6 cellular contexts compared by ENCODE assay signal in the genomic region with DNA sequence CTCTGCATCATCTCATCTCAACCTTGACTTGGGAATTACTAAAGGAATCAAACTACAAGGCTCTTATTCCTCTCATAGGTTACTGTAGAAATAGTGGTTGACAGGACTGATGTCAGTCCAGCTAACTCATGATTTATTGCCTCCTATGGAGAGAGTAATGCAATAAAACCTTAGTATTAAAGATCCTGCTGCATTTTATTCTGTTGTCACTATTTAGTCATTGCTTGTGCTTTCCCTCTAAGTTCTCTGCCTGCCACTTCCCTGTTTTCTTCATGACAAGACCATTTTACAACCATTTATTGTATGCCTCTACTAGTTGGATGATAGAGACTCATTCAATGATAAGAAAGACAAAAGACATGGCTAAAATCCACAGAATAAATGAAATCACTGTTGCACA.
"Had no signal": no experiment of that assay in that cellular context is flagged by ENCODE, and none has a peak within 500 bp of the region (broad histone marks: within the 10 kb centered on the region; RNA-seq: fewer than 3 reads in every experiment).

No MANE protein-coding gene starts in this region.

- H3K27ac ChIP-seq: HL-60 had no signal

- DNase-seq: IMR-90, KBM-7, KG1 had no signal

- ATAC-seq: HepG2 had no signal

- FAIRE-seq: HepG2, HTR-8/SVneo had no signal
